7 cellular contexts compared by ENCODE assay signal in genomic region chr18:55510809-55511208, GRCh38.
DNase-seq lines count a peak whose midpoint lies in the region; ATAC-seq, FAIRE-seq and TF ChIP-seq lines count a peak whose summit lies in the region.

No MANE protein-coding gene starts in this region.

- H3K36me3 ChIP-seq in kidney (ENCODE audit: control insufficient read depth in 1 of 2, insufficient read depth in 2 of 2, low read length in 2 of 2) (no peaks in the 10 kb centered on the region), thoracic aorta (no peaks in the 10 kb centered on the region)

- FAIRE-seq in kidney (lab: Jason Lieb, UNC) = peak; percentile 66

- H3K9ac ChIP-seq in kidney (ENCODE audit: low read length in 2 of 2) = no peak overlapping the region

- peak; percentile 72 for DNase-seq in HT1080 (ENCODE audit: low read depth)
- DNase-seq in astrocyte of the hippocampus (ENCODE audit: low read depth, low spot score) = peak; percentile 56
- no peak for DNase-seq in kidney
- no peak for DNase-seq in thoracic aorta (ENCODE audit: low spot score)
- DNase-seq in stimulated activated CD4-positive, alpha-beta T cell treated with anti-CD3 and anti-CD28 coated beads, Interleukin-2, amount 100 ng/mL, for 24 hours = no peak

- H3K4me3 ChIP-seq in kidney (ENCODE audit: low read length in 2 of 2) (peak overlapping the region; percentile 2), thoracic aorta (peak overlapping the region; percentile 59)

- intact Hi-C loops in kidney (cut with DNase I) = no loop called here

- no peaks in the 10 kb centered on the region for H3K9me3 ChIP-seq in kidney (ENCODE audit: control insufficient read depth in 1 of 2, low read length in 2 of 2)
- H3K9me3 ChIP-seq in thoracic aorta = no peaks in the 10 kb centered on the region

- peaks cover 0 to 5% of the 10 kb centered on the region in 2 donors for H3K4me1 ChIP-seq in kidney (ENCODE audit: control insufficient read depth in 1 of 2, insufficient read depth in 1 of 2, low read depth in 1 of 2, low read length in 2 of 2)
- peaks cover 14 to 20% of the 10 kb centered on the region in 2 donors for H3K4me1 ChIP-seq in thoracic aorta (ENCODE audit: control insufficient read depth in 1 of 2, low read depth in 2 of 2)

- ATAC-seq in thoracic aorta (ENCODE audit: insufficient number of reproducible peaks, low FRiP score, low read depth) = no peak
- no peak for ATAC-seq in HG03457 (IDR thresholded peaks at IDR 0.05; ENCODE audit: unreplicated experiment)
- ATAC-seq in GM21717 (IDR thresholded peaks at IDR 0.05; ENCODE audit: unreplicated experiment) = no peak

- H3K27ac ChIP-seq in kidney (ENCODE audit: low read depth in 2 of 2, low read length in 2 of 2) = peak overlapping the region in 1 of 2 donors; percentile 89
- H3K27ac ChIP-seq in thoracic aorta = peak overlapping the region; percentile 13 to 71

- no peaks in the 10 kb centered on the region for H3K27me3 ChIP-seq in thoracic aorta (replicated peaks; ENCODE audit: insufficient read depth)

- TF ChIP-seq CTCF in kidney (IDR thresholded peaks at IDR 0.05; ENCODE audit: borderline replicate concordance, extremely low read depth, insufficient read depth) (no peak), thoracic aorta (IDR thresholded peaks at IDR 0.05) (no peak)

Comparison
In these comparisons a context has a peak if more than half of its experiments do, and no peak if none do; other contexts are left out.
1. DNase-seq: peak in HT1080 (single experiment) and astrocyte of the hippocampus (single experiment); none in kidney (single experiment), thoracic aorta (single experiment) and stimulated activated CD4-positive, alpha-beta T cell treated with anti-CD3 and anti-CD28 coated beads, Interleukin-2, amount 100 ng/mL, for 24 hours (0 of 2).